In the genomic region with DNA sequence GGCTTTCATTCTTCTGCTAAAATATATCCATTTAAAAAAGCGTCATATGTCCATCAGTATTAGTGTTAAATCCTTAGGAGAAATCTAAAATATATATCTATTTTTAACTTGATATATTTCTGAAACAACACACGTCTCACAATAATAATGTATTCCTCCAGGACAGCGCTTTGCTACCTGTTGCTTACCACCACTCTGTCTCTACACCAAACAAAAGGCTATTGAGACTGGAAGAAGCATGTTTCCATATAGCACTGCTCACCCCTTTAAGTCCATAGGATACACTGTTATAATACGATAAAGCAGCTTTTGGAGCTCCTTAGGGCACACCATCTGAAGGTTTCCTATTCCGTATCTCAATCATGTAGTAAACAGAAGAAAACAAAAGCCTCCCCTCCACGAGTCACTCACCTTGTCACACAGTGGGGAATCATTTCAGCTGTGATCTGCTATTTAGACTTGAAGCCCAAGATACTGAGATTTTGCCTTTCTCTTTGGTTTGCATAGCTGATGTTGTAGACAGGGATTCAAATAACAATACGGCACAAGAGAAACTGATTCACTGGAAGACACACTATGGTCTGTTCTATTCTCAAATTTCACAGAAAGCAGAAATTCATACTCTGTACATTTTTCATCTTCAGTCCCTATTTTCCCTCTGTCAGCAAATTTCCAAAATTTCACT, we compare ENCODE assay signal across 14 cellular contexts.
A peak's percentile ranks its signal among the peaks of the same experiment; 100 is the strongest.
DNase-seq lines count a peak whose midpoint lies in the region; ATAC-seq and TF ChIP-seq lines count a peak whose summit lies in the region.
"Had no signal": no experiment of that assay in that cellular context is flagged by ENCODE, and none has a peak within 500 bp of the region (broad histone marks: within the 10 kb centered on the region; RNA-seq: fewer than 3 reads in every experiment).

No MANE protein-coding gene starts in this region.

- H3K4me3 ChIP-seq in mucosa of rectum (ENCODE audit: low read length in 2 of 2) (peak overlapping the region in 1 of 2 donors; percentile 10), thoracic aorta (peak overlapping the region; percentile 71), WERI-Rb-1 (ENCODE audit: low read depth, low read length) (no peak overlapping the region)
- H3K4me3 ChIP-seq: body of pancreas, HAP-1 had no signal

- H3K36me3 ChIP-seq in mucosa of rectum (ENCODE audit: control insufficient read depth in 2 of 2, insufficient read depth in 2 of 2, low read length in 2 of 2), result no peaks in the 10 kb centered on the region
- H3K36me3 ChIP-seq in thoracic aorta, result no peaks in the 10 kb centered on the region
- H3K36me3 ChIP-seq in WERI-Rb-1, result no peaks in the 10 kb centered on the region
- H3K36me3 ChIP-seq: HAP-1, pancreas had no signal

- no peaks in the 10 kb centered on the region for H3K27me3 ChIP-seq in mucosa of rectum (ENCODE audit: control insufficient read depth in 2 of 2, insufficient read depth in 2 of 2, low read length in 2 of 2)
- H3K27me3 ChIP-seq in thoracic aorta (replicated peaks; ENCODE audit: insufficient read depth), result no peaks in the 10 kb centered on the region
- no peaks in the 10 kb centered on the region for H3K27me3 ChIP-seq in WERI-Rb-1 (ENCODE audit: insufficient read depth, low read depth, severe bottlenecking)
- H3K27me3 ChIP-seq: body of pancreas, pancreas had no signal

- peak overlapping the region; percentile 33 to 51 for H3K27ac ChIP-seq in mucosa of rectum (ENCODE audit: low read depth in 2 of 2, low read length in 2 of 2)
- peak overlapping the region; percentile 56 to 59 for H3K27ac ChIP-seq in thoracic aorta
- H3K27ac ChIP-seq in WERI-Rb-1, result no peak overlapping the region

- DNase-seq in NCI-H526 treated with DMSO at 0.1 percent for 48 hours (lab: John Stamatoyannopoulos, UW) (peak; percentile 23), dermis blood vessel endothelial cell (peak; percentile 54), thoracic aorta (ENCODE audit: low spot score) (no peak), Ammon's horn (ENCODE audit: low spot score) (no peak), WERI-Rb-1 (no peak)
- no peak for DNase-seq in activated effector memory CD4-positive, alpha-beta T cell treated with anti-CD3 and anti-CD28 coated beads, Interleukin-2, amount 50 U/mL, for 16 hours
- DNase-seq: activated CD4-positive, alpha-beta T cell treated with anti-CD3 and anti-CD28 coated beads, Interleukin-2, amount 50 U/mL, for 4 hours; body of pancreas; DMS79; NCI-H1694 treated with DMSO at 0.1 percent for 48 hours; pancreas had no signal

- H3K4me1 ChIP-seq in mucosa of rectum (ENCODE audit: control insufficient read depth in 2 of 2, insufficient read depth in 2 of 2, low read length in 2 of 2) (no peaks in the 10 kb centered on the region), thoracic aorta (ENCODE audit: control insufficient read depth in 1 of 2, low read depth in 2 of 2) (peaks cover 16 to 39% of the 10 kb centered on the region in 2 donors)

- no peaks in the 10 kb centered on the region for H3K9me3 ChIP-seq in mucosa of rectum (ENCODE audit: control insufficient read depth in 2 of 2, low read length in 2 of 2)
- no peaks in the 10 kb centered on the region for H3K9me3 ChIP-seq in thoracic aorta
- no peaks in the 10 kb centered on the region for H3K9me3 ChIP-seq in WERI-Rb-1 (ENCODE audit: severe bottlenecking)
- H3K9me3 ChIP-seq: body of pancreas, HAP-1, pancreas had no signal

- ATAC-seq in thoracic aorta (ENCODE audit: insufficient number of reproducible peaks, low FRiP score, low read depth) (no peak), HG02840 (IDR thresholded peaks at IDR 0.05; ENCODE audit: low FRiP score, unreplicated experiment) (no peak)

- no peak overlapping the region for H3K9ac ChIP-seq in mucosa of rectum (ENCODE audit: low read depth in 1 of 2, low read length in 2 of 2)

- TF ChIP-seq CTCF in thoracic aorta (IDR thresholded peaks at IDR 0.05) (no peak), WERI-Rb-1 (IDR thresholded peaks at IDR 0.05; ENCODE audit: low read depth, low read length) (no peak)

Comparison
In these comparisons a context has a peak if more than half of its experiments do, and no peak if none do; other contexts are left out.
1. DNase-seq: peak in NCI-H526 treated with DMSO at 0.1 percent for 48 hours (single experiment) and dermis blood vessel endothelial cell (single experiment); none in thoracic aorta (single experiment), Ammon's horn (single experiment), activated effector memory CD4-positive, alpha-beta T cell treated with anti-CD3 and anti-CD28 coated beads, Interleukin-2, amount 50 U/mL, for 16 hours (single experiment) and WERI-Rb-1 (single experiment).